In the genomic region with DNA sequence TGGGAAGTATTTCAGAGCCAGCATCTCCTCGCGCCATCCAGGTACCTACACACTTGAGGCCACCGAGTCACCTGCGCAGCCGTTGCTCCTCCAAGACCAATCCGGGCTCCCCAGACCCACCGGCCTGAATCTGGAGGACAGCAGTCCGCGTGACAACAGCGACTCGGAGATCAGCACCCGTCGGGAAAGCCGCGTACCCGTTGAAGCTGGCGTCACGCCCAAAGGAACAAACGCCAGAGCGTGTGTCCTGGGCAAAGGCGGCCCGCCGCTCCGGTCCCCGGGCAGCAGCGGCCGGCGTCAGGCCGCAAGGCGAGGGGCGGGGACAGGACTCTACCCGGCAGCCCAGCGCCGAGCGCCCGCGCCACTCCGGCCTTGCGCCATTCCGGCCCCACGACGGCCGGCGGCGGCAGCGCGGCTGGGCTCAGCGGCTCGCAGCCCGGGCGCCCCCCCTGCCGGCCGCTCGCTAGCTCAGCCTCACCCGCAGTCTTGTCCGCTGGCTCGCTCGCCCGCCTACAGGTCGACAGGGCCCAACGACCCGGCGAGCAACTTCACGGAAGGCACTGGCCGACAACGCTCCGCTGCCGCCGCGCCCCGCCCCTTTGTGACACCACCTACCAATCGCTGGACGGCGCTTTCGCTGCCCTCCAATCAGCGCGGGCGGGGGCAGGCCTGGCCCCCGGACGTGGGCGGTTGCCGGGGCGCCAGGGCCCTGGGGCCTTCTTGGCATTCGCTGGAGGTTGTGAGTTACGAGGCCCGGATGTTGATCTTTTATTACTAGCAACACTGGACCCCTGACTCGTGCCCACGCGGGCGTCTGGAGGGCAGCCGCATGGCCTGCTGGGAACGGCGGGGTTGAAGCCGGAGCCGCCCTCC, we compare ENCODE assay signal across 1 cellular context.
A peak's percentile ranks its signal among the peaks of the same experiment; 100 is the strongest.
TF ChIP-seq lines count a peak whose summit lies in the region.

A gene (minus strand): TSS at position 572 of the 873 bp plus-strand sequence. CDS start 9,047 bp downstream, outside the sequence.

TF ChIP-seq in GM12878, 131 proteins besides CTCF, POLR2A, EP300 and RAD21 (continued from another document):
- TF ChIP-seq, protein P1, sequence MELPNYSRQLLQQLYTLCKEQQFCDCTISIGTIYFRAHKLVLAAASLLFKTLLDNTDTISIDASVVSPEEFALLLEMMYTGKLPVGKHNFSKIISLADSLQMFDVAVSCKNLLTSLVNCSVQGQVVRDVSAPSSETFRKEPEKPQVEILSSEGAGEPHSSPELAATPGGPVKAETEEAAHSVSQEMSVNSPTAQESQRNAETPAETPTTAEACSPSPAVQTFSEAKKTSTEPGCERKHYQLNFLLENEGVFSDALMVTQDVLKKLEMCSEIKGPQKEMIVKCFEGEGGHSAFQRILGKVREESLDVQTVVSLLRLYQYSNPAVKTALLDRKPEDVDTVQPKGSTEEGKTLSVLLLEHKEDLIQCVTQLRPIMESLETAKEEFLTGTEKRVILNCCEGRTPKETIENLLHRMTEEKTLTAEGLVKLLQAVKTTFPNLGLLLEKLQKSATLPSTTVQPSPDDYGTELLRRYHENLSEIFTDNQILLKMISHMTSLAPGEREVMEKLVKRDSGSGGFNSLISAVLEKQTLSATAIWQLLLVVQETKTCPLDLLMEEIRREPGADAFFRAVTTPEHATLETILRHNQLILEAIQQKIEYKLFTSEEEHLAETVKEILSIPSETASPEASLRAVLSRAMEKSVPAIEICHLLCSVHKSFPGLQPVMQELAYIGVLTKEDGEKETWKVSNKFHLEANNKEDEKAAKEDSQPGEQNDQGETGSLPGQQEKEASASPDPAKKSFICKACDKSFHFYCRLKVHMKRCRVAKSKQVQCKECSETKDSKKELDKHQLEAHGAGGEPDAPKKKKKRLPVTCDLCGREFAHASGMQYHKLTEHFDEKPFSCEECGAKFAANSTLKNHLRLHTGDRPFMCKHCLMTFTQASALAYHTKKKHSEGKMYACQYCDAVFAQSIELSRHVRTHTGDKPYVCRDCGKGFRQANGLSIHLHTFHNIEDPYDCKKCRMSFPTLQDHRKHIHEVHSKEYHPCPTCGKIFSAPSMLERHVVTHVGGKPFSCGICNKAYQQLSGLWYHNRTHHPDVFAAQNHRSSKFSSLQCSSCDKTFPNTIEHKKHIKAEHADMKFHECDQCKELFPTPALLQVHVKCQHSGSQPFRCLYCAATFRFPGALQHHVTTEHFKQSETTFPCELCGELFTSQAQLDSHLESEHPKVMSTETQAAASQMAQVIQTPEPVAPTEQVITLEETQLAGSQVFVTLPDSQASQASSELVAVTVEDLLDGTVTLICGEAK (IDR thresholded peaks at IDR 0.05; ENCODE audit: borderline replicate concordance), result no peak
- TF ChIP-seq, protein P2, sequence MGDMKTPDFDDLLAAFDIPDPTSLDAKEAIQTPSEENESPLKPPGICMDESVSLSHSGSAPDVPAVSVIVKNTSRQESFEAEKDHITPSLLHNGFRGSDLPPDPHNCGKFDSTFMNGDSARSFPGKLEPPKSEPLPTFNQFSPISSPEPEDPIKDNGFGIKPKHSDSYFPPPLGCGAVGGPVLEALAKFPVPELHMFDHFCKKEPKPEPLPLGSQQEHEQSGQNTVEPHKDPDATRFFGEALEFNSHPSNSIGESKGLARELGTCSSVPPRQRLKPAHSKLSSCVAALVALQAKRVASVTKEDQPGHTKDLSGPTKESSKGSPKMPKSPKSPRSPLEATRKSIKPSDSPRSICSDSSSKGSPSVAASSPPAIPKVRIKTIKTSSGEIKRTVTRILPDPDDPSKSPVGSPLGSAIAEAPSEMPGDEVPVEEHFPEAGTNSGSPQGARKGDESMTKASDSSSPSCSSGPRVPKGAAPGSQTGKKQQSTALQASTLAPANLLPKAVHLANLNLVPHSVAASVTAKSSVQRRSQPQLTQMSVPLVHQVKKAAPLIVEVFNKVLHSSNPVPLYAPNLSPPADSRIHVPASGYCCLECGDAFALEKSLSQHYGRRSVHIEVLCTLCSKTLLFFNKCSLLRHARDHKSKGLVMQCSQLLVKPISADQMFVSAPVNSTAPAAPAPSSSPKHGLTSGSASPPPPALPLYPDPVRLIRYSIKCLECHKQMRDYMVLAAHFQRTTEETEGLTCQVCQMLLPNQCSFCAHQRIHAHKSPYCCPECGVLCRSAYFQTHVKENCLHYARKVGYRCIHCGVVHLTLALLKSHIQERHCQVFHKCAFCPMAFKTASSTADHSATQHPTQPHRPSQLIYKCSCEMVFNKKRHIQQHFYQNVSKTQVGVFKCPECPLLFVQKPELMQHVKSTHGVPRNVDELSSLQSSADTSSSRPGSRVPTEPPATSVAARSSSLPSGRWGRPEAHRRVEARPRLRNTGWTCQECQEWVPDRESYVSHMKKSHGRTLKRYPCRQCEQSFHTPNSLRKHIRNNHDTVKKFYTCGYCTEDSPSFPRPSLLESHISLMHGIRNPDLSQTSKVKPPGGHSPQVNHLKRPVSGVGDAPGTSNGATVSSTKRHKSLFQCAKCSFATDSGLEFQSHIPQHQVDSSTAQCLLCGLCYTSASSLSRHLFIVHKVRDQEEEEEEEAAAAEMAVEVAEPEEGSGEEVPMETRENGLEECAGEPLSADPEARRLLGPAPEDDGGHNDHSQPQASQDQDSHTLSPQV (IDR thresholded peaks at IDR 0.05), result peak; percentile 88
- TF ChIP-seq, protein P3, sequence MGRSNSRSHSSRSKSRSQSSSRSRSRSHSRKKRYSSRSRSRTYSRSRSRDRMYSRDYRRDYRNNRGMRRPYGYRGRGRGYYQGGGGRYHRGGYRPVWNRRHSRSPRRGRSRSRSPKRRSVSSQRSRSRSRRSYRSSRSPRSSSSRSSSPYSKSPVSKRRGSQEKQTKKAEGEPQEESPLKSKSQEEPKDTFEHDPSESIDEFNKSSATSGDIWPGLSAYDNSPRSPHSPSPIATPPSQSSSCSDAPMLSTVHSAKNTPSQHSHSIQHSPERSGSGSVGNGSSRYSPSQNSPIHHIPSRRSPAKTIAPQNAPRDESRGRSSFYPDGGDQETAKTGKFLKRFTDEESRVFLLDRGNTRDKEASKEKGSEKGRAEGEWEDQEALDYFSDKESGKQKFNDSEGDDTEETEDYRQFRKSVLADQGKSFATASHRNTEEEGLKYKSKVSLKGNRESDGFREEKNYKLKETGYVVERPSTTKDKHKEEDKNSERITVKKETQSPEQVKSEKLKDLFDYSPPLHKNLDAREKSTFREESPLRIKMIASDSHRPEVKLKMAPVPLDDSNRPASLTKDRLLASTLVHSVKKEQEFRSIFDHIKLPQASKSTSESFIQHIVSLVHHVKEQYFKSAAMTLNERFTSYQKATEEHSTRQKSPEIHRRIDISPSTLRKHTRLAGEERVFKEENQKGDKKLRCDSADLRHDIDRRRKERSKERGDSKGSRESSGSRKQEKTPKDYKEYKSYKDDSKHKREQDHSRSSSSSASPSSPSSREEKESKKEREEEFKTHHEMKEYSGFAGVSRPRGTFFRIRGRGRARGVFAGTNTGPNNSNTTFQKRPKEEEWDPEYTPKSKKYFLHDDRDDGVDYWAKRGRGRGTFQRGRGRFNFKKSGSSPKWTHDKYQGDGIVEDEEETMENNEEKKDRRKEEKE (IDR thresholded peaks at IDR 0.05), result 0 out of 2 replicates have a peak, but pooled peaks have one; percentile 49
- no peak for TF ChIP-seq SIX5 (IDR thresholded peaks at IDR 0.05; ENCODE audit: low read depth, low read length, severe bottlenecking)
- no peak for TF ChIP-seq BRCA1 (IDR thresholded peaks at IDR 0.05; ENCODE audit: low read depth, low read length)
- no peak for TF ChIP-seq SREBF2 (IDR thresholded peaks at IDR 0.05; ENCODE audit: low read length)
- no peak for TF ChIP-seq MEF2B (IDR thresholded peaks at IDR 0.05; ENCODE audit: partially characterized antibody, poor library complexity, severe bottlenecking)
- TF ChIP-seq RB1 (IDR thresholded peaks at IDR 0.05; ENCODE audit: borderline replicate concordance), result peak; percentile 85
- TF ChIP-seq, protein P4, sequence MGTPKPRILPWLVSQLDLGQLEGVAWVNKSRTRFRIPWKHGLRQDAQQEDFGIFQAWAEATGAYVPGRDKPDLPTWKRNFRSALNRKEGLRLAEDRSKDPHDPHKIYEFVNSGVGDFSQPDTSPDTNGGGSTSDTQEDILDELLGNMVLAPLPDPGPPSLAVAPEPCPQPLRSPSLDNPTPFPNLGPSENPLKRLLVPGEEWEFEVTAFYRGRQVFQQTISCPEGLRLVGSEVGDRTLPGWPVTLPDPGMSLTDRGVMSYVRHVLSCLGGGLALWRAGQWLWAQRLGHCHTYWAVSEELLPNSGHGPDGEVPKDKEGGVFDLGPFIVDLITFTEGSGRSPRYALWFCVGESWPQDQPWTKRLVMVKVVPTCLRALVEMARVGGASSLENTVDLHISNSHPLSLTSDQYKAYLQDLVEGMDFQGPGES (IDR thresholded peaks at IDR 0.05), result peak; percentile 87
